1 cellular context compared by ENCODE assay signal in the genomic region with DNA sequence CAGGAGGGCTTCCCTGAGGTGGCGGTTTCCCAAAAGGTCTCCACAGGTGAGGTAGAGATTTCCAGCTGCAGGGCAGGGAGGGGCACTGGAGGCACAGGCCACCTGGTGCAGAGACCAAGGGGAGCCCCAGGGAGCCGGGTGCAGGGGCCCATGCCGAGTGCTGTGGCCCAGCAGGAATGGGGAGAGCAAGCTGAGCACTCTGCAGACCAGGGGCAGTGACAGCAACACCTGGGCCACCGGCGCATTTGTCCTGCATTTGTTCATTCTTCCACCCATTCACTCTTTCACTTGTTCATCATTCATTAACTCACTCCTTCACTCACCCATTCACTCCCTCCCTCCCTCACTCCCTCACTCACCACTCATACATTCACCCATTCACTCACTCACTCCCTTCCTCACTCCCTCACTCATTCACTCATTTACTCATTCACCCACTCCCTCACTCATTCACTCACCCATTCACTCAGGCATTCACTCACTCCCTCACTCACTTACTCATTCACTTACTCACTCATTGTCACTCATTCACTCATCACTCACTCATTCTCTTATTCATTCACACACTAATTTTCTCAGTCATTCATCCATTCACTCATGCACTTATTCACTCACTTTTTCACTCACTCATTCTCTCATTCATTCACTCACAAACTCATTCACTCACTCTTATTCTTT.
TF ChIP-seq lines count a peak whose summit lies in the region.

No MANE protein-coding gene starts in this region.

TF ChIP-seq in K562, 482 proteins besides CTCF, POLR2A, EP300 and RAD21:
- TF ChIP-seq YY1 (IDR thresholded peaks at IDR 0.05; ENCODE audit: borderline replicate concordance in 1 of 3, control insufficient read depth in 1 of 3, extremely low read depth in 1 of 3, insufficient read depth in 3 of 3, insufficient read length in 1 of 3, insufficient replicate concordance in 2 of 3, low read depth in 1 of 3, low read length in 2 of 3) (no peak), ZNF24 (IDR thresholded peaks at IDR 0.05) (peak; percentile 88), STAG1 (CRISPR knock-in tag; IDR thresholded peaks at IDR 0.05; ENCODE audit: borderline replicate concordance) (no peak), BCOR (IDR thresholded peaks at IDR 0.05) (no peak), RHOXF2B (CRISPR knock-in tag; conservative IDR thresholded peaks at IDR 0.05) (no peak)
- TF ChIP-seq, protein P1, sequence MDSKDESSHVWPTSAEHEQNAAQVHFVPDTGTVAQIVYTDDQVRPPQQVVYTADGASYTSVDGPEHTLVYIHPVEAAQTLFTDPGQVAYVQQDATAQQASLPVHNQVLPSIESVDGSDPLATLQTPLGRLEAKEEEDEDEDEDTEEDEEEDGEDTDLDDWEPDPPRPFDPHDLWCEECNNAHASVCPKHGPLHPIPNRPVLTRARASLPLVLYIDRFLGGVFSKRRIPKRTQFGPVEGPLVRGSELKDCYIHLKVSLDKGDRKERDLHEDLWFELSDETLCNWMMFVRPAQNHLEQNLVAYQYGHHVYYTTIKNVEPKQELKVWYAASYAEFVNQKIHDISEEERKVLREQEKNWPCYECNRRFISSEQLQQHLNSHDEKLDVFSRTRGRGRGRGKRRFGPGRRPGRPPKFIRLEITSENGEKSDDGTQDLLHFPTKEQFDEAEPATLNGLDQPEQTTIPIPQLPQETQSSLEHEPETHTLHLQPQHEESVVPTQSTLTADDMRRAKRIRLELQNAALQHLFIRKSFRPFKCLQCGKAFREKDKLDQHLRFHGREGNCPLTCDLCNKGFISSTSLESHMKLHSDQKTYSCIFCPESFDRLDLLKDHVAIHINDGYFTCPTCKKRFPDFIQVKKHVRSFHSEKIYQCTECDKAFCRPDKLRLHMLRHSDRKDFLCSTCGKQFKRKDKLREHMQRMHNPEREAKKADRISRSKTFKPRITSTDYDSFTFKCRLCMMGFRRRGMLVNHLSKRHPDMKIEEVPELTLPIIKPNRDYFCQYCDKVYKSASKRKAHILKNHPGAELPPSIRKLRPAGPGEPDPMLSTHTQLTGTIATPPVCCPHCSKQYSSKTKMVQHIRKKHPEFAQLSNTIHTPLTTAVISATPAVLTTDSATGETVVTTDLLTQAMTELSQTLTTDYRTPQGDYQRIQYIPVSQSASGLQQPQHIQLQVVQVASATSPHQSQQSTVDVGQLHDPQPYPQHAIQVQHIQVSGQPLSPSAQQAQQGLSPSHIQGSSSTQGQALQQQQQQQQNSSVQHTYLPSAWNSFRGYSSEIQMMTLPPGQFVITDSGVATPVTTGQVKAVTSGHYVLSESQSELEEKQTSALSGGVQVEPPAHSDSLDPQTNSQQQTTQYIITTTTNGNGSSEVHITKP (IDR thresholded peaks at IDR 0.05; ENCODE audit: partially characterized antibody), result no peak
